In the genomic region with DNA sequence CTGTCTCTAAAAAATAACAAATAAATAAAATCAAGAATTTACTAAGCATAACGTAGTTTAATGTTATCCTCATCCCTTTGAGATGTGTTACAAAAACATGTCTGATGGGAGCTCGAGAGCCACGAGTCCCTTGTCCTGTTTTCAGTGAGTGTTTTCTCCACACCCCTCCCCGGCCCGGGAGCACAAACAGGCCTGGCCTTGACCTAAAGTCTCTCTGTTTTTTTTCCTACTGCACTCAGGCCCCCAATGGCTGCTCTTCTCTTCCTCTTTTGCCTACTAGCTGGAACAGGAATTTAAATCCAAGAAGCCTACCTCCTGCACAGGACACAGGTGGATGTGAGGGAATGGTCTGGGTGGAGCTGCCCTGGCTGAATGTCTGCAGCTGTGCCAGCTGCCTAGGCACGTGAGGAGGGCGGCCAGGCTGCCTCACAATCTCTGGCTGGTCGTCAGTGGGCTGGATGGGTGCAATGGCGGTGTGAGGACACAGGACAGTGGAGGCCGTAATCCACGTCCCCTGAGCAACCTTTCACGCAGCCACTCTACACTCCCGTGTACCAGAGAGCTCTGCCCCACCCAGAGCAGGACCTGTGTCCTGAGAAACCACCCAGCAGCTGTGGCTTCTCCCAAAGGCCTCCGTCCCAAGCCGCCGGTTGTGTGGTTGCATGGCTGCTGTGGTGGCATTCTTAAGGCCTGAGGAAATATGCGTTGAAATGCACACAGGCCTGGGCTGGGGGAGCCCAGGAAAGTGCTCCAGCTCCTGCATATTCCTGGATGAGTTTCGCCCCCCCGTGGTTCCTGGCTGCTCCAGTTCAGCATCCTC, we compare ENCODE assay signal across 1 cellular context.
TF ChIP-seq lines count a peak whose summit lies in the region.

No MANE protein-coding gene starts in this region.

TF ChIP-seq in HepG2, 621 proteins besides CTCF, POLR2A, EP300 and RAD21 (continued from another document):
- TF ChIP-seq ARID5B (CRISPR knock-in tag; IDR thresholded peaks at IDR 0.05) (peak; percentile 56; the same call in 1 of the 2 replicates), RXRB (CRISPR knock-in tag; IDR thresholded peaks at IDR 0.05; ENCODE audit: borderline replicate concordance) (peak; percentile 80), IKZF5 (CRISPR knock-in tag; IDR thresholded peaks at IDR 0.05) (peak; percentile 47; the same call in 1 of the 2 replicates), PATZ1 (CRISPR knock-in tag; IDR thresholded peaks at IDR 0.05) (peak; percentile 43; the same call in 1 of the 2 replicates), ZFAT (CRISPR knock-in tag; conservative IDR thresholded peaks at IDR 0.05) (no peak), HBP1 (CRISPR knock-in tag; IDR thresholded peaks at IDR 0.05; ENCODE audit: low read depth) (no peak), ZSCAN9 (CRISPR knock-in tag; IDR thresholded peaks at IDR 0.05; ENCODE audit: borderline replicate concordance) (no peak)
